Comparison of ENCODE assay signal across 14 cellular contexts in genomic region chr14:58078068-58078467, GRCh38.
DNase-seq lines count a peak whose midpoint lies in the region; TF ChIP-seq lines count a peak whose summit lies in the region.
"Had no signal": no experiment of that assay in that cellular context is flagged by ENCODE, and none has a peak within 500 bp of the region (broad histone marks: within the 10 kb centered on the region; RNA-seq: fewer than 3 reads in every experiment).

No MANE protein-coding gene starts in this region.

- peak; percentile 79 for DNase-seq in A172 (ENCODE audit: low spot score)
- DNase-seq in HK-2 (ENCODE audit: unreplicated experiment) = peak; percentile 58
- peak; percentile 66 for DNase-seq in amniotic epithelial cell (ENCODE audit: low read depth)
- DNase-seq in glomerular visceral epithelial cell (ENCODE audit: extremely low spot score) = peak; percentile 90
- DNase-seq in inferior parietal cortex (ENCODE audit: extremely low spot score) = no peak
- DNase-seq in NOMO-1 treated with dmso at 0.1 percent for 144 hours (lab: John Stamatoyannopoulos, UW; ENCODE audit: unreplicated experiment) = no peak
- DNase-seq in testis = no peak
- DNase-seq in 8988T = no peak
- DNase-seq: GF-D8, glutamatergic neuron, NCI-H146, right cardiac atrium had no signal

- no peak for TF ChIP-seq POLR2A in testis (IDR thresholded peaks at IDR 0.05)

- no peaks in the 10 kb centered on the region for H3K9me3 ChIP-seq in testis
- H3K9me3 ChIP-seq: vagina had no signal

- no peaks in the 10 kb centered on the region for H3K4me1 ChIP-seq in testis

- TF ChIP-seq CTCF in testis (IDR thresholded peaks at IDR 0.05) = no peak

- H3K27ac ChIP-seq in testis = no peak overlapping the region
- H3K27ac ChIP-seq: vagina had no signal

- H3K27me3 ChIP-seq in testis = no peaks in the 10 kb centered on the region
- H3K27me3 ChIP-seq: vagina had no signal

- intact Hi-C loops in testis (cut with DNase I; ENCODE audit: low total_unique reads) = no loop called here

- H3K36me3 ChIP-seq in testis (ENCODE audit: low read depth, missing control alignments) = no peaks in the 10 kb centered on the region
- H3K36me3 ChIP-seq: vagina had no signal

- H3K4me3 ChIP-seq in testis = no peak overlapping the region
- H3K4me3 ChIP-seq: lung, vagina had no signal

Comparison
In these comparisons a context has a peak if more than half of its experiments do, and no peak if none do; other contexts are left out.
1. DNase-seq: peak in A172 (single experiment), HK-2 (single experiment), amniotic epithelial cell (single experiment) and glomerular visceral epithelial cell (single experiment); none in inferior parietal cortex (single experiment), NOMO-1 treated with dmso at 0.1 percent for 144 hours (single experiment), testis (single experiment) and 8988T (single experiment).